8 cellular contexts compared by ENCODE assay signal in the genomic region with DNA sequence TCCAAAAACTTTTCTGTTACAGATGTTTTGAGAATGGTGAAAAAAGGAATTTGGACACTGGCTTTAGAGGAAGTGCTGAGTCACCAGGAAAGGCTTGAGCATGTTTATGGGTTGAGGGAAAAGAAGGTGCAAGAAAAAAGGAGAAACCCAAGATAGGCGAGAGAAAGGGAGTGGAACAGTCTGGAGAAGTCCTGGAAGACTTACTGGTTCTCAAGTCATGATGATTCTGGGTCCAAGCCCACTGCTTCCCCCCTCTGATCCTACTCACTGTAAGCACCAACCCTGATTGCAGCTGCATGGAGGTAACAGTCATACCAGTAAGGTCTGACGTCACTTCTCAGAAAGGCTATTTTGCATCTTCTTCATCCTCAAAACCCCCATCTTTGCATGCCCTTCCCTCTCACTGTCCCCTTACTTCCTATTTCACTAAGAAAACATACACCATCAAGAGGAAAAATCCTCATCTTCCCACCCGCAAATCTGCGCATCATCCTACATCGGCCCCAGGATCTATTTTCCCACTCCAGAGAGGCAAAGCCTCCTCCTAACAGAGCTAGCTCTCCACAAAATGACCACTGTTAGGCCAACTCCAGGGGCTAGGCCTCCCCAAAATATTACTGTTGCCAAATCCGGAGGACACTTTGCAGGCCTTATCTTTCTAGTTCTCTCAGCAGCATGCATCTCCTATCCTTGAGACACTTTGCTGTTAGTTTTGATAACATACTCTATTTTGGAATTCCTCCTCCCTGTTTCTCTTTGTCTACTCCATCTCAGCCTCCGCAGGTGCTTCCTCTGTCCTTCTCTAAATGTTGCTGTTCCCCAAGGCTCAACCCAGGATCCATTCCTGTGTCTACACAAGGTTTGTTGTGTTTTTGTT. TPM values are rescaled to one million over a fixed set of nuclear protein-coding genes. Genes with fewer than 3 reads are reported as not detected.
A peak's percentile ranks its signal among the peaks of the same experiment; 100 is the strongest.
DNase-seq lines count a peak whose midpoint lies in the region; ATAC-seq and TF ChIP-seq lines count a peak whose summit lies in the region.

No MANE protein-coding gene starts in this region.

- in situ Hi-C loops in ACHN (cut with HindIII; ENCODE audit: low pct_ligation_motif_present, low pct_unique_long_range_greater_than_20kb, low sequenced_read_pairs) = no loop called here

- peak; percentile 19 for TF ChIP-seq POLR2A in GM18526 (IDR thresholded peaks at IDR 0.05; ENCODE audit: extremely low read depth, insufficient read length)

- DNase-seq in 8988T (peak; percentile 20), ACHN (no peak), amniotic stem cell (lab: John Stamatoyannopoulos, UW) (no peak), SHP77 (lab: John Stamatoyannopoulos, UW) (no peak)
- peak; percentile 14 for DNase-seq in activated T-helper 1 cell treated with anti-CD3 and anti-CD28 coated beads, Interleukin-12 subunit alpha, Interleukin-12 subunit beta, Interleukin-2, Interleukin-4 antibody, amounts not matched to agents 30 ng/mL and 10 ng/mL and 1 ng/mL, durations not matched to agents 14 hours and 24 hours and 36 hours (ENCODE audit: low spot score)
- no peak for DNase-seq in activated effector memory CD4-positive, alpha-beta T cell treated with anti-CD3 and anti-CD28 coated beads, Interleukin-2, amount 50 U/mL, for 16 hours

- intact Hi-C loops in activated T-helper 1 cell treated with anti-CD3 and anti-CD28 coated beads, Interleukin-12 subunit alpha, Interleukin-12 subunit beta, Interleukin-2, Interleukin-4 antibody, amounts not matched to agents 30 ng/mL and 10 ng/mL and 1 ng/mL, durations not matched to agents 14 hours and 24 hours and 36 hours (cut with micrococcal nuclease) = loop anchor here (1.0 to 10.0 kb wide), 6 partner anchors 9 to 1055 kb away; a partner anchor contains a TSS

- peaks cover 21% of the 10 kb centered on the region for H3K36me3 Mint-ChIP-seq in activated T-helper 1 cell treated with anti-CD3 and anti-CD28 coated beads, Interleukin-12 subunit alpha, Interleukin-12 subunit beta, Interleukin-2, Interleukin-4 antibody, amounts not matched to agents 30 ng/mL and 10 ng/mL and 1 ng/mL, durations not matched to agents 14 hours and 24 hours and 36 hours (ENCODE audit: low read depth)

- no peaks in the 10 kb centered on the region for H3K9me3 Mint-ChIP-seq in activated T-helper 1 cell treated with anti-CD3 and anti-CD28 coated beads, Interleukin-12 subunit alpha, Interleukin-12 subunit beta, Interleukin-2, Interleukin-4 antibody, amounts not matched to agents 30 ng/mL and 10 ng/mL and 1 ng/mL, durations not matched to agents 14 hours and 24 hours and 36 hours

- peak; percentile 36 for ATAC-seq in HG02981 (IDR thresholded peaks at IDR 0.05; ENCODE audit: unreplicated experiment)

- H3K4me3 Mint-ChIP-seq in activated T-helper 1 cell treated with anti-CD3 and anti-CD28 coated beads, Interleukin-12 subunit alpha, Interleukin-12 subunit beta, Interleukin-2, Interleukin-4 antibody, amounts not matched to agents 30 ng/mL and 10 ng/mL and 1 ng/mL, durations not matched to agents 14 hours and 24 hours and 36 hours = peak overlapping the region; percentile 43

- peaks cover 1% of the 10 kb centered on the region for H3K27me3 Mint-ChIP-seq in activated T-helper 1 cell treated with anti-CD3 and anti-CD28 coated beads, Interleukin-12 subunit alpha, Interleukin-12 subunit beta, Interleukin-2, Interleukin-4 antibody, amounts not matched to agents 30 ng/mL and 10 ng/mL and 1 ng/mL, durations not matched to agents 14 hours and 24 hours and 36 hours (ENCODE audit: insufficient read depth)

- H3K4me1 Mint-ChIP-seq in activated T-helper 1 cell treated with anti-CD3 and anti-CD28 coated beads, Interleukin-12 subunit alpha, Interleukin-12 subunit beta, Interleukin-2, Interleukin-4 antibody, amounts not matched to agents 30 ng/mL and 10 ng/mL and 1 ng/mL, durations not matched to agents 14 hours and 24 hours and 36 hours (ENCODE audit: low read depth) = peaks cover 44% of the 10 kb centered on the region

- peak overlapping the region; percentile 37 for H3K27ac Mint-ChIP-seq in activated T-helper 1 cell treated with anti-CD3 and anti-CD28 coated beads, Interleukin-12 subunit alpha, Interleukin-12 subunit beta, Interleukin-2, Interleukin-4 antibody, amounts not matched to agents 30 ng/mL and 10 ng/mL and 1 ng/mL, durations not matched to agents 14 hours and 24 hours and 36 hours

RNA-seq across cellular contexts. Expression of a gene that starts 3.2 kb away (rescaled TPM):
- total RNA-seq in activated T-helper 1 cell treated with anti-CD3 and anti-CD28 coated beads, Interleukin-12 subunit alpha, Interleukin-12 subunit beta, Interleukin-2, Interleukin-4 antibody, amounts not matched to agents 30 ng/mL and 10 ng/mL and 1 ng/mL, durations not matched to agents 14 hours and 24 hours and 36 hours = 198 and 206 TPM in 2 replicates

Comparison
In these comparisons a context has a peak if more than half of its experiments do, and no peak if none do; other contexts are left out.
1. DNase-seq: peak in 8988T (single experiment) and activated T-helper 1 cell treated with anti-CD3 and anti-CD28 coated beads, Interleukin-12 subunit alpha, Interleukin-12 subunit beta, Interleukin-2, Interleukin-4 antibody, amounts not matched to agents 30 ng/mL and 10 ng/mL and 1 ng/mL, durations not matched to agents 14 hours and 24 hours and 36 hours (single experiment); none in ACHN (single experiment), amniotic stem cell (single experiment), SHP77 (0 of 2) and activated effector memory CD4-positive, alpha-beta T cell treated with anti-CD3 and anti-CD28 coated beads, Interleukin-2, amount 50 U/mL, for 16 hours (single experiment).